ENCODE assay signal across 30 cellular contexts in genomic region chr7:25953859-25954258, GRCh38.
DNase-seq lines count a peak whose midpoint lies in the region; ATAC-seq and TF ChIP-seq lines count a peak whose summit lies in the region.
"Had no signal": no experiment of that assay in that cellular context is flagged by ENCODE, and none has a peak within 500 bp of the region (broad histone marks: within the 10 kb centered on the region; RNA-seq: fewer than 3 reads in every experiment).

No MANE protein-coding gene starts in this region.

- peaks cover 3% of the 10 kb centered on the region; the same call in 1 of the 2 replicates for H3K27me3 ChIP-seq in GM23248 (replicated peaks; ENCODE audit: insufficient read depth)
- H3K27me3 ChIP-seq: colonic mucosa, vagina had no signal

- H3K36me3 ChIP-seq in GM23248 (ENCODE audit: low read depth) = no peaks in the 10 kb centered on the region
- H3K36me3 ChIP-seq: colonic mucosa, heart left ventricle, thoracic aorta, vagina had no signal

- WGBS in GM23248 (ENCODE audit: low coverage in 1 of 2, low lambda C conversion rate in 2 of 2, missing lambda C conversion rate in 2 of 2), 2 experiments = 93 to 100% methylated on average over 1 of the region's 1 CpG

- DNase-seq in A172 (ENCODE audit: low spot score) = peak; percentile 21
- DNase-seq in H4 (ENCODE audit: low spot score) = peak; percentile 80
- peak; percentile 63 for DNase-seq in MV-4-11 (lab: John Stamatoyannopoulos, UW)
- DNase-seq in GM23248 = no peak
- no peak for DNase-seq in GM10266 (ENCODE audit: extremely low spot score)
- DNase-seq: activated CD4-positive, alpha-beta T cell treated with anti-CD3 and anti-CD28 coated beads for 36 hours; activated CD8-positive, alpha-beta T cell treated with anti-CD3 and anti-CD28 coated beads, Interleukin-2, amount 10 ng/mL, durations not matched to agents 7 days and 5 days; aorta; CD4-positive, alpha-beta T cell; colonic mucosa; effector CD8-positive, alpha-beta T cell; erythroblast; GOT3; heart left ventricle; kidney; midbrain; naive thymus-derived CD4-positive, alpha-beta T cell; NCI-H1105; NCI-H1930; NCI-H748 treated with DMSO at 0.1 percent for 48 hours; occipital lobe; stimulated activated naive CD8-positive, alpha-beta T cell treated with anti-CD3 and anti-CD28 coated beads, Interleukin-15, Interleukin-2, amounts not matched to agents 100 U/mL and 50 U/mL, for 24 hours; T-helper 1 cell had no signal

- H3K4me3 ChIP-seq in GM23248 = no peak overlapping the region
- H3K4me3 ChIP-seq: colonic mucosa, heart left ventricle, thoracic aorta, vagina had no signal

- ATAC-seq in HG03045 (IDR thresholded peaks at IDR 0.05; ENCODE audit: unreplicated experiment) (no peak), GM19324 (IDR thresholded peaks at IDR 0.05; ENCODE audit: low FRiP score, unreplicated experiment) (no peak)
- ATAC-seq: activated CD4-positive, alpha-beta T cell treated with anti-CD3 and anti-CD28 coated beads for 36 hours; activated CD8-positive, alpha-beta T cell treated with anti-CD3 and anti-CD28 coated beads, Interleukin-2, amount 10 ng/mL, durations not matched to agents 7 days and 5 days; activated naive CD4-positive, alpha-beta T cell treated with anti-CD3 and anti-CD28 coated beads, Interleukin-2, amount 50 U/mL, for 72 hours; heart left ventricle; HepG2; naive thymus-derived CD4-positive, alpha-beta T cell; stimulated activated naive CD8-positive, alpha-beta T cell treated with anti-CD3 and anti-CD28 coated beads, Interleukin-15, Interleukin-2, amounts not matched to agents 100 U/mL and 50 U/mL, for 24 hours had no signal

- H3K9ac ChIP-seq in GM23248 = no peak overlapping the region

- H3K27ac ChIP-seq in VCaP (peak overlapping the region; percentile 96; the same call in 1 of the 2 replicates), GM23248 (no peak overlapping the region)
- H3K27ac ChIP-seq: colonic mucosa, heart left ventricle, thoracic aorta, vagina had no signal

- peaks cover 4% of the 10 kb centered on the region; the same call in 1 of the 2 replicates for H3K4me1 ChIP-seq in GM23248 (ENCODE audit: insufficient read depth)

- H3K9me2 ChIP-seq in GM23248 (ENCODE audit: insufficient read depth) = no peaks in the 10 kb centered on the region

- no peak overlapping the region for H3K4me2 ChIP-seq in GM23248 (ENCODE audit: unreplicated experiment)

- no peak overlapping the region for H2AFZ ChIP-seq in GM23248

- H3K9me3 ChIP-seq in GM23248 (ENCODE audit: low read depth) = no peaks in the 10 kb centered on the region
- H3K9me3 ChIP-seq: colonic mucosa, thoracic aorta, vagina had no signal

- no peaks in the 10 kb centered on the region for H3K79me2 ChIP-seq in GM23248 (ENCODE audit: insufficient read depth)

- H3F3A ChIP-seq in GM23248 (ENCODE audit: insufficient read depth) = no peaks in the 10 kb centered on the region

- no peaks in the 10 kb centered on the region for H4K20me1 ChIP-seq in GM23248 (ENCODE audit: insufficient read depth)

- TF ChIP-seq CTCF in VCaP (conservative IDR thresholded peaks at IDR 0.05) = no peak
- TF ChIP-seq CTCF in GM10266 (IDR thresholded peaks at IDR 0.05; ENCODE audit: control insufficient read depth, insufficient read depth, low read depth, missing control alignments) = no peak

- in situ Hi-C loops in GM23248 (cut with MboI) = no loop called here

Comparison
In these comparisons a context has a peak if more than half of its experiments do, and no peak if none do; other contexts are left out.
1. DNase-seq: peak in A172 (single experiment), H4 (single experiment) and MV-4-11 (single experiment); none in GM23248 (single experiment) and GM10266 (single experiment).